Comparison of ENCODE assay signal across 20 cellular contexts in genomic region chr7:24050991-24051529, GRCh38.
A peak's percentile ranks its signal among the peaks of the same experiment; 100 is the strongest.
DNase-seq lines count a peak whose midpoint lies in the region; ATAC-seq and TF ChIP-seq lines count a peak whose summit lies in the region.
"Had no signal": no experiment of that assay in that cellular context is flagged by ENCODE, and none has a peak within 500 bp of the region (broad histone marks: within the 10 kb centered on the region; RNA-seq: fewer than 3 reads in every experiment).

No MANE protein-coding gene starts in this region.

- no peak overlapping the region for H3K27ac ChIP-seq in esophagus muscularis mucosa (replicated peaks in 1 of 4)
- no peak overlapping the region for H3K27ac ChIP-seq in trophoblast cell (ENCODE audit: low read depth, low read length)
- H3K27ac ChIP-seq: A549 had no signal

- H3K9ac ChIP-seq in trophoblast cell (ENCODE audit: low read length): no peak overlapping the region

- no peak overlapping the region for H3K4me3 ChIP-seq in BE2C (ENCODE audit: low read depth, low read length)
- H3K4me3 ChIP-seq in esophagus muscularis mucosa: no peak overlapping the region
- no peak overlapping the region for H3K4me3 ChIP-seq in trophoblast cell (ENCODE audit: low read depth, low read length)
- no peak overlapping the region for H3K4me3 ChIP-seq in lower leg skin (ENCODE audit: low read depth, poor library complexity, severe bottlenecking)
- H3K4me3 ChIP-seq: A549, GM23338, HAP-1 had no signal

- no peak overlapping the region for H3K4me2 ChIP-seq in trophoblast cell (ENCODE audit: low read length)
- H3K4me2 ChIP-seq: A549, GM23338 had no signal

- intact Hi-C loops in esophagus muscularis mucosa (cut with DNase I) (no loop called here), lower leg skin (cut with DNase I; ENCODE audit: low total_unique reads) (no loop called here)

- no peaks in the 10 kb centered on the region for H3K79me1 ChIP-seq in trophoblast cell (ENCODE audit: low read length)

- no peak for TF ChIP-seq POLR2A in esophagus muscularis mucosa (IDR thresholded peaks at IDR 0.05; ENCODE audit: low read depth)
- no peak for TF ChIP-seq POLR2A in lower leg skin (IDR thresholded peaks at IDR 0.05)

- H2AFZ ChIP-seq in trophoblast cell (ENCODE audit: insufficient read depth, low read length, poor library complexity): no peak overlapping the region
- H2AFZ ChIP-seq: GM23338 had no signal

- H3K18ac ChIP-seq in trophoblast cell (ENCODE audit: low read length): no peak overlapping the region

- H3K4me1 ChIP-seq in BE2C: peaks cover 7% of the 10 kb centered on the region; the same call in 1 of the 2 replicates
- H3K4me1 ChIP-seq in esophagus muscularis mucosa: no peaks in the 10 kb centered on the region
- H3K4me1 ChIP-seq in trophoblast cell (ENCODE audit: control insufficient read depth in 1 of 2, insufficient read depth in 2 of 2, low read length in 2 of 2): no peaks in the 10 kb centered on the region
- H3K4me1 ChIP-seq: A549, HAP-1 had no signal

- H4K91ac ChIP-seq in trophoblast cell (ENCODE audit: low read depth, low read length): no peak overlapping the region

- H3K9me3 ChIP-seq in BE2C (no peaks in the 10 kb centered on the region; the same call in 1 of the 2 replicates), esophagus muscularis mucosa (peaks cover 0 to 9% (median 0%) of the 10 kb centered on the region in 4 donors), trophoblast cell (ENCODE audit: insufficient read depth, low read depth, low read length) (no peaks in the 10 kb centered on the region)
- H3K9me3 ChIP-seq: A549, HAP-1 had no signal

- no peak overlapping the region for H3K23ac ChIP-seq in trophoblast cell (ENCODE audit: low read length)

- ATAC-seq in GM18517 (IDR thresholded peaks at IDR 0.05; ENCODE audit: unreplicated experiment): no peak
- ATAC-seq: A549, GM23338 had no signal

- H2AK5ac ChIP-seq in trophoblast cell (ENCODE audit: low read length): peak overlapping the region; percentile 46

- no peak overlapping the region for H4K8ac ChIP-seq in trophoblast cell (ENCODE audit: low read depth, low read length)

- DNase-seq in BE2C (peak; percentile 56), RPMI7951 (ENCODE audit: low read depth) (peak; percentile 30), esophagus muscularis mucosa (ENCODE audit: extremely low spot score) (peak; percentile 39), trophoblast cell (peak in 1 of 2 donors; percentile 30), lower leg skin (ENCODE audit: low spot score in 2 of 2) (no peak)
- no peak for DNase-seq in stimulated activated CD4-positive, alpha-beta T cell treated with anti-CD3 and anti-CD28 coated beads, Interleukin-1b, Interleukin-23, amount 100 ng/mL, for 48 hours
- DNase-seq: 8988T; ACHN; AML-193; C1 segment of cervical spinal cord; Calu3; CD4-positive, alpha-beta memory T cell; COR-L47; DMS53; DMS79 treated with DMSO at 0.1 percent for 48 hours; GF-D8 had no signal

- H3K36me3 ChIP-seq in BE2C (no peaks in the 10 kb centered on the region), esophagus muscularis mucosa (no peaks in the 10 kb centered on the region), trophoblast cell (ENCODE audit: control insufficient read depth in 1 of 2, insufficient read depth in 2 of 2, low read length in 2 of 2) (no peaks in the 10 kb centered on the region)
- H3K36me3 ChIP-seq: HAP-1 had no signal

- H2BK12ac ChIP-seq in trophoblast cell (ENCODE audit: low read length): no peak overlapping the region

- TF ChIP-seq CTCF in BE2C (IDR thresholded peaks at IDR 0.05; ENCODE audit: low read depth, low read length): no peak
- TF ChIP-seq CTCF in esophagus muscularis mucosa (IDR thresholded peaks at IDR 0.05): no peak
- TF ChIP-seq CTCF in lower leg skin (IDR thresholded peaks at IDR 0.05): no peak

- no peak overlapping the region for H2BK5ac ChIP-seq in trophoblast cell (ENCODE audit: low read depth, low read length, poor library complexity)

- H3K27me3 ChIP-seq in BE2C: peaks cover 28% of the 10 kb centered on the region
- no peaks in the 10 kb centered on the region for H3K27me3 ChIP-seq in esophagus muscularis mucosa
- no peaks in the 10 kb centered on the region for H3K27me3 ChIP-seq in trophoblast cell (ENCODE audit: insufficient read depth, low read length)

- TF ChIP-seq EP300 in esophagus muscularis mucosa (IDR thresholded peaks at IDR 0.05): no peak

- H3K4ac ChIP-seq in trophoblast cell (ENCODE audit: low read depth, low read length): no peak overlapping the region

- 69% methylated on average over 7 of the region's 7 CpGs for WGBS in esophagus muscularis mucosa
- no CpG with 5 or more reads among the region's 7 CpGs for WGBS in trophoblast cell (ENCODE audit: extremely low coverage, insufficient coverage, insufficient read length)
- WGBS in lower leg skin, 2 donors: 48 to 63% methylated on average over 7 of the region's 7 CpGs

- no peaks in the 10 kb centered on the region for H3K79me2 ChIP-seq in trophoblast cell (ENCODE audit: control insufficient read depth, insufficient read depth, low read length, poor library complexity)

- no peak overlapping the region for H2BK120ac ChIP-seq in trophoblast cell (ENCODE audit: insufficient read depth, low read length, poor library complexity)

- no peak overlapping the region for H4K12ac ChIP-seq in trophoblast cell (ENCODE audit: low read depth, low read length)

- H3K14ac ChIP-seq in trophoblast cell (ENCODE audit: low read length): no peak overlapping the region

Comparison
In these comparisons a context has a peak if more than half of its experiments do, and no peak if none do; other contexts are left out.
1. DNase-seq: peak in BE2C (single experiment), RPMI7951 (single experiment) and esophagus muscularis mucosa (single experiment); none in lower leg skin (0 of 2) and stimulated activated CD4-positive, alpha-beta T cell treated with anti-CD3 and anti-CD28 coated beads, Interleukin-1b, Interleukin-23, amount 100 ng/mL, for 48 hours (single experiment).